15 cellular contexts compared by ENCODE assay signal in the genomic region with DNA sequence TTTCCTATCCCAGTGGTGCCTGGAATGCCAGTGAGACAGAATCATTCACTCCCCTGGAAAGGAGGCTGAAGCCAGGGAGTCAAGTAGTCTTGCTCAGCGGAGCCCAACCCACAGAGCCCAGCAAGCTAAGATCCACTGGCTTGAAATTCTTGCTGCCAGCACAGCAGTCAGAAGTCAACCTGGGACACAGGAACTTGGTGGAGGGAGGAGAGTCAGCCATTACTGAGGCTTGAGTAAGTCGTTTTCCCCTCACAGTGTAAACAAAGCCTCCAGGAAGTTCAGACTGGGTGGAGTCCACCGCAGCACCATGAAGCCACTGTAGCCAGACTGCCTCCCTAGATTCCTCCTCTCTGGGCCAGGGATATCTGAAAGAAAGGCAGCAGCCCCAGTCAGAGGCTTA.
DNase-seq lines count a peak whose midpoint lies in the region; ATAC-seq and TF ChIP-seq lines count a peak whose summit lies in the region.
"Had no signal": no experiment of that assay in that cellular context is flagged by ENCODE, and none has a peak within 500 bp of the region (broad histone marks: within the 10 kb centered on the region; RNA-seq: fewer than 3 reads in every experiment).

No MANE protein-coding gene starts in this region.

- TF ChIP-seq CTCF in cardiac fibroblast (IDR thresholded peaks at IDR 0.05; ENCODE audit: low read depth, low read length) = no peak
- no peak for TF ChIP-seq CTCF in left lung (IDR thresholded peaks at IDR 0.05)

- no peak overlapping the region for H3K4me3 ChIP-seq in MG63
- H3K4me3 ChIP-seq in cardiac fibroblast (replicated peaks in 1 of 2; ENCODE audit: low read depth in 2 of 2, low read length in 2 of 2) = no peak overlapping the region
- no peak overlapping the region for H3K4me3 ChIP-seq in left lung
- H3K4me3 ChIP-seq: BLaER1 treated with 17β-estradiol and CSF1 and Interleukin-3, amounts not matched to agents 10 nM and 100 nM; neural progenitor cell had no signal

- H3K36me3 ChIP-seq in MG63 = no peaks in the 10 kb centered on the region
- H3K36me3 ChIP-seq in left lung = no peaks in the 10 kb centered on the region
- H3K36me3 ChIP-seq: BLaER1 treated with 17β-estradiol and CSF1 and Interleukin-3, amounts not matched to agents 10 nM and 100 nM; neural progenitor cell had no signal

- peak; percentile 11 for DNase-seq in COLO668 (lab: John Stamatoyannopoulos, UW; ENCODE audit: unreplicated experiment)
- DNase-seq in MG63 = peak; percentile 78
- DNase-seq in cardiac fibroblast (ENCODE audit: low read depth in 2 of 2) = peak; percentile 29 to 77
- DNase-seq in left lung = peak; percentile 9 to 33
- no peak for DNase-seq in occipital lobe (lab: John Stamatoyannopoulos, UW)
- no peak for DNase-seq in stimulated activated CD4-positive, alpha-beta T cell treated with anti-CD3 and anti-CD28 coated beads, Interleukin-12 subunit alpha, Interleukin-12 subunit beta, amount 100 ng/mL, for 4 hours
- DNase-seq: activated CD4-positive, alpha-beta T cell treated with anti-CD3 and anti-CD28 coated beads, Interleukin-2, amount 10 ng/mL, durations not matched to agents 24 days and 14 days; activated effector memory CD4-positive, alpha-beta T cell treated with Interleukin-2 at 50 U/mL for 16 hours; NCI-H1436; NK-92 treated with Interleukin-12 subunit alpha and Interleukin-12 subunit beta, amount 100 ng/mL, for 24 hours; stimulated activated CD4-positive, alpha-beta T cell treated with anti-CD3 and anti-CD28 coated beads, Interleukin-15, amount 100 ng/mL, for 24 hours had no signal

- no peaks in the 10 kb centered on the region for H3K27me3 ChIP-seq in MG63
- no peaks in the 10 kb centered on the region for H3K27me3 ChIP-seq in left lung
- H3K27me3 ChIP-seq: BLaER1 treated with 17β-estradiol and CSF1 and Interleukin-3, amounts not matched to agents 10 nM and 100 nM; neural progenitor cell had no signal

- H3K9me3 ChIP-seq in MG63 (no peaks in the 10 kb centered on the region), left lung (no peaks in the 10 kb centered on the region)

- H3K27ac ChIP-seq in left lung = peak overlapping the region in 1 of 2 donors; percentile 23
- H3K27ac ChIP-seq: BLaER1 treated with 17β-estradiol and CSF1 and Interleukin-3, amounts not matched to agents 10 nM and 100 nM; neural progenitor cell had no signal

- intact Hi-C loops in left lung (cut with DNase I) = no loop called here

- H3K4me1 ChIP-seq in left lung = no peaks in the 10 kb centered on the region
- H3K4me1 ChIP-seq: neural progenitor cell had no signal

- ATAC-seq in left lung (peak; percentile 81), HG03039 (IDR thresholded peaks at IDR 0.05; ENCODE audit: unreplicated experiment) (no peak), GM19452 (IDR thresholded peaks at IDR 0.05; ENCODE audit: unreplicated experiment) (no peak)

Comparison
In these comparisons a context has a peak if more than half of its experiments do, and no peak if none do; other contexts are left out.
1. DNase-seq: peak in COLO668 (single experiment), MG63 (single experiment), cardiac fibroblast (2 of 2) and left lung (2 of 2); none in occipital lobe (single experiment) and stimulated activated CD4-positive, alpha-beta T cell treated with anti-CD3 and anti-CD28 coated beads, Interleukin-12 subunit alpha, Interleukin-12 subunit beta, amount 100 ng/mL, for 4 hours (single experiment).